9 cellular contexts compared by ENCODE assay signal in the genomic region with DNA sequence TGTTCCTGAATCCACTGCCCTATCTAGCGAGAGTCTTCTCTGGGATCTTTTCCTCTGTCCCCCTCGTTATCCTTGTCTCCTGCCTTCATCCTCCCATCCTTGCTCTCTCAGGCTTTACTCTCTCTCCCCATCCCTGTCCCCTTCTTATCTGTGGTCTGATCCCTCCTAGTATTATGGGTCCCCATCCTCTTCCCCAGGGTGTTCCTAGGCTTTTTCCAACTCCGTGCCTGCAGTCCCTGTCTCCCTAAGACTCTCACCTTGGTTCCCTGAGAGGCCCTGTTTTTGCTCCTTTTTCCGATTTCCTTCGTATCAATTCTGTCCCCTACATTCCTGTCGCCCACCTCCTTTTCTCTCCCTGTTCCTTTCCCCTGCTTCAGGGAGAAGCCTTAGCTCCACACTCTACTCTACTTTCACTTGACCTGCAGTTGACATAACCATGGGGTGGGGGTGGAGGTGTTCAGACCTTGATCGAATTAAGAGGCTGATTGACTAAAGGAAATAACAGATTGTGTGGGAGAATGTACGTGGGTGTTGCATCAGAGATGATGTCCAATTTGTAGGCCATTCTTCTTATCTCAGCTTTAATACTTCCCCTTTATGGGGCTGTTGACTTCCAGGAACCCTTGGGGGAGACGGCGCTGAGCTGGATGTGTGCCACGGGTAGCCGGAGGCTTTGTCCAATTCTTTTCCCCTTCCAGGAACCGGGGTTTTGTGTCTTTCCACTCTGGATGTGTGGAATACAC. TPM values are rescaled to one million over a fixed set of nuclear protein-coding genes. Genes with fewer than 3 reads are reported as not detected.
DNase-seq lines count a peak whose midpoint lies in the region; ATAC-seq and TF ChIP-seq lines count a peak whose summit lies in the region.
"Had no signal": no experiment of that assay in that cellular context is flagged by ENCODE, and none has a peak within 500 bp of the region (broad histone marks: within the 10 kb centered on the region; RNA-seq: fewer than 3 reads in every experiment).

No MANE protein-coding gene starts in this region.

- ATAC-seq in GM21390 (IDR thresholded peaks at IDR 0.05; ENCODE audit: unreplicated experiment) = no peak
- no peak for ATAC-seq in HG03097 (IDR thresholded peaks at IDR 0.05; ENCODE audit: low FRiP score, unreplicated experiment)

- DNase-seq in Ammon's horn (ENCODE audit: low spot score) = peak; percentile 51
- DNase-seq in LNCaP clone FGC (ENCODE audit: low read depth) = no peak
- DNase-seq in amniotic epithelial cell (ENCODE audit: low read depth) = peak; percentile 51
- DNase-seq in H4 (ENCODE audit: low spot score) = no peak

- H3K27ac ChIP-seq in skin epidermis = peak overlapping the region; percentile 79 to 99 (median 90)

- TF ChIP-seq CTCF in LNCaP clone FGC (IDR thresholded peaks at IDR 0.05; ENCODE audit: control insufficient read depth, extremely low read depth, insufficient read depth) = no peak

- H3K4me3 ChIP-seq in LNCaP clone FGC (ENCODE audit: low read depth, low read length) = peak overlapping the region; percentile 80
- H3K4me3 ChIP-seq in iPS-18c (ENCODE audit: insufficient read depth, low read depth, low read length) = peak overlapping the region; percentile 70
- H3K4me3 ChIP-seq in skin epidermis = peak overlapping the region; percentile 58 to 99 (median 91)

- H3K9me3 ChIP-seq in iPS-18c (ENCODE audit: control insufficient read depth, insufficient read depth, low read length) = no peaks in the 10 kb centered on the region

RNA-seq across cellular contexts. Expression of gene PPARD, which starts 0.9 kb away (rescaled TPM):
- 2.7 and 3.2 TPM in 2 replicates for total RNA-seq in H4 (2014; rRNA removed; shearing (Covaris generic))

RNA-seq across cellular contexts. Expression of gene DEF6, which starts 45.6 kb away (rescaled TPM):
- total RNA-seq in H4 (2014; rRNA removed; shearing (Covaris generic)) = 0.16 and 0.43 TPM in 2 replicates
- total RNA-seq: myocyte had no signal

Comparison
In these comparisons a context has a peak if more than half of its experiments do, and no peak if none do; other contexts are left out.
1. DNase-seq: peak in Ammon's horn (single experiment) and amniotic epithelial cell (single experiment); none in LNCaP clone FGC (single experiment) and H4 (single experiment).
2. Peak in every context shown above with its lines, with median percentiles within 50 percentile points of each other: H3K4me3 ChIP-seq.